ENCODE assay signal across 22 cellular contexts in the genomic region with DNA sequence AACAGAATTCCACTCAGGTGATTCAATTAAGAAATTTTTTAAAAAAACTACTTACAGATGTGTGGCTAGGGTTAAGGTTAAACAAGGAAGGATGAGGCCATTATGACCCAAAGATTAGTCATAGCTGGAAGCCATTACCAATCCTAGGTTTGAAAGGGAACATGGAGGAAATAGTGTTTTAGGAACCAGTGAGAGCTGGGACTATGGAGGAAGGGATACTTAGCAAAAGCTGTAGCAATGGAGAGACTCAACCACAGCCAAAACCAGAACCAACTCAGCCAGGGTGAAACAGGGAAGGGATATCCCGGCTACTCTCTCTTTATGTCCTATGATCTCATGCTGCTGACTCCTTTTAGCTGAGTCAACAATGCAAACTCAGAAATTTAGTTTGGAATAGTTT.
DNase-seq lines count a peak whose midpoint lies in the region; ATAC-seq, FAIRE-seq and TF ChIP-seq lines count a peak whose summit lies in the region.
"Had no signal": no experiment of that assay in that cellular context is flagged by ENCODE, and none has a peak within 500 bp of the region (broad histone marks: within the 10 kb centered on the region; RNA-seq: fewer than 3 reads in every experiment).

No MANE protein-coding gene starts in this region.

- no peaks in the 10 kb centered on the region for H3K79me2 ChIP-seq in astrocyte (ENCODE audit: insufficient read depth, low read length)

- no peaks in the 10 kb centered on the region for H3K27me3 Mint-ChIP-seq in astrocyte (ENCODE audit: low read depth, unreplicated experiment)

- ATAC-seq in foreskin keratinocyte = peak; percentile 86
- ATAC-seq in GM21390 (IDR thresholded peaks at IDR 0.05; ENCODE audit: unreplicated experiment) = no peak
- ATAC-seq in HG03457 (IDR thresholded peaks at IDR 0.05; ENCODE audit: unreplicated experiment) = no peak
- ATAC-seq: GM23338, Panc1, SK-N-SH treated with all-trans-retinoic acid at 6 μM for 48 hours had no signal

- H4K20me1 ChIP-seq in astrocyte (ENCODE audit: insufficient read depth, low read length) = no peaks in the 10 kb centered on the region

- H3K4me1 ChIP-seq in astrocyte (ENCODE audit: insufficient read depth, low read length) = no peaks in the 10 kb centered on the region
- peaks cover 9% of the 10 kb centered on the region for H3K4me1 ChIP-seq in foreskin keratinocyte

- no peak overlapping the region for H3K27ac ChIP-seq in astrocyte (ENCODE audit: low read depth, low read length)
- H3K27ac ChIP-seq in foreskin keratinocyte = no peak overlapping the region
- H3K27ac ChIP-seq: C4-2B had no signal

- H3K4me1 Mint-ChIP-seq in astrocyte (ENCODE audit: low read depth, unreplicated experiment) = no peaks in the 10 kb centered on the region
- H3K4me1 Mint-ChIP-seq: GM23338 had no signal

- H3K4me3 Mint-ChIP-seq in astrocyte (ENCODE audit: unreplicated experiment) = no peak overlapping the region
- H3K4me3 Mint-ChIP-seq: GM23338 had no signal

- no peak overlapping the region for H2AFZ ChIP-seq in astrocyte (ENCODE audit: low read depth, low read length)
- H2AFZ ChIP-seq: GM23338 had no signal

- H3K27me3 ChIP-seq in astrocyte (ENCODE audit: insufficient read depth, low read length) (no peaks in the 10 kb centered on the region), foreskin keratinocyte (no peaks in the 10 kb centered on the region)

- no peaks in the 10 kb centered on the region for H3K36me3 Mint-ChIP-seq in astrocyte (ENCODE audit: low read depth, unreplicated experiment)

- no peaks in the 10 kb centered on the region for H3K36me3 ChIP-seq in astrocyte (ENCODE audit: insufficient read depth, low read length)

- FAIRE-seq in astrocyte (lab: Jason Lieb, UNC) = no peak
- FAIRE-seq: A204.1, GM12891, GM18507 had no signal

- DNase-seq in AG08395 (ENCODE audit: low spot score) (peak; percentile 7), HCEC 1CT (peak; percentile 28), astrocyte (ENCODE audit: low read depth) (no peak), foreskin keratinocyte (peak; percentile 42 to 73), DMS153 (lab: John Stamatoyannopoulos, UW) (no peak), cerebellar nuclear complex (lab: John Stamatoyannopoulos, UW) (no peak)
- DNase-seq: COR-L47, KBM-7, NCI-H1436, NCI-H2029 treated with DMSO at 0.1 percent for 48 hours, NCI-H510A treated with DMSO at 0.1 percent for 48 hours, NCI-H82, SHP77 had no signal

- no peak overlapping the region for H3K4me2 ChIP-seq in astrocyte (ENCODE audit: low read length)
- H3K4me2 ChIP-seq: GM23338 had no signal

- H3K9me3 Mint-ChIP-seq in astrocyte (ENCODE audit: unreplicated experiment) = peaks cover 3% of the 10 kb centered on the region

- no peak for TF ChIP-seq CTCF in astrocyte (IDR thresholded peaks at IDR 0.05; ENCODE audit: insufficient read depth, low read depth, low read length)
- no peak for TF ChIP-seq CTCF in foreskin keratinocyte (conservative IDR thresholded peaks at IDR 0.05)

- no peaks in the 10 kb centered on the region for H3K9me3 ChIP-seq in astrocyte (ENCODE audit: insufficient read depth, low read depth, low read length)

- no peak overlapping the region for H3K4me3 ChIP-seq in astrocyte (ENCODE audit: insufficient read depth, low read depth, low read length)
- H3K4me3 ChIP-seq: GM23338 had no signal

- H3K9ac ChIP-seq in astrocyte (ENCODE audit: low read length) = no peak overlapping the region

- H3K27ac Mint-ChIP-seq in astrocyte (ENCODE audit: unreplicated experiment) = peak overlapping the region; percentile 53
- H3K27ac Mint-ChIP-seq: GM23338 had no signal

Comparison
In these comparisons a context has a peak if more than half of its experiments do, and no peak if none do; other contexts are left out.
1. DNase-seq: peak in AG08395 (single experiment), HCEC 1CT (single experiment) and foreskin keratinocyte (2 of 2); none in astrocyte (single experiment), DMS153 (single experiment) and cerebellar nuclear complex (0 of 2).